In the genomic region with DNA sequence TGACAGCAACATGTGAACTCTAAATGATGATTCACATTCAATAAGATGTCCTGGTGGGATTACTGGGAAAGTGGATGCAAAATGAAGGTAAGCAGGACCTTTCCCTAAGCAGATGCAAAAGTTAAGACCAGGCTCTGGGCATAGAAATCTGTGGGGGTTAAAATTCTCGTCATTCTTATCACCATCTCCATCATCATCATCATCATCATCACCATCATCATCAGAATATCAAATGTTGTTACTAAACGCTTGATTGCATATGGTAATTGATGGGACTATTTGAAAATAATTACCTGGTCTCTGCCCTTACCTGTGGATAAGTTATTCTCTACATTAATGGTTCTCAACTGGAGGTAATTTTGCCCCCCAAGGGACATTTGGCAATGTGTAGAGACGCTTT, we compare ENCODE assay signal across 11 cellular contexts. TPM values are rescaled to one million over a fixed set of nuclear protein-coding genes. Genes with fewer than 3 reads are reported as not detected.
"Had no signal": no experiment of that assay in that cellular context is flagged by ENCODE, and none has a peak within 500 bp of the region (broad histone marks: within the 10 kb centered on the region; RNA-seq: fewer than 3 reads in every experiment).

No MANE protein-coding gene starts in this region.

- H3K36me3 ChIP-seq: HAP-1 had no signal

- H3K9ac ChIP-seq: GM23248 had no signal

- H2AFZ ChIP-seq: GM23248, GM23338 had no signal

- H3K9me3 ChIP-seq: HAP-1 had no signal

- H3K4me1 ChIP-seq: HAP-1 had no signal

- H3K4me3 ChIP-seq: GM23248, GM23338, HAP-1 had no signal

- H3K4me2 ChIP-seq: GM23338 had no signal

- H3K27ac ChIP-seq: GM23248 had no signal

- ATAC-seq: GM23338, HCT116 had no signal

- FAIRE-seq: H1, H54 had no signal

- DNase-seq: GM23248, GOT3, H7, H9, HCEC 1CT, HFFc6 had no signal

RNA-seq across cellular contexts. Expression of a gene that starts 41.9 kb away (rescaled TPM):
- total RNA-seq: HFFc6 had no signal
- polyA plus RNA-seq: GM23248 had no signal
